Comparison of ENCODE assay signal across 3 cellular contexts in the genomic region with DNA sequence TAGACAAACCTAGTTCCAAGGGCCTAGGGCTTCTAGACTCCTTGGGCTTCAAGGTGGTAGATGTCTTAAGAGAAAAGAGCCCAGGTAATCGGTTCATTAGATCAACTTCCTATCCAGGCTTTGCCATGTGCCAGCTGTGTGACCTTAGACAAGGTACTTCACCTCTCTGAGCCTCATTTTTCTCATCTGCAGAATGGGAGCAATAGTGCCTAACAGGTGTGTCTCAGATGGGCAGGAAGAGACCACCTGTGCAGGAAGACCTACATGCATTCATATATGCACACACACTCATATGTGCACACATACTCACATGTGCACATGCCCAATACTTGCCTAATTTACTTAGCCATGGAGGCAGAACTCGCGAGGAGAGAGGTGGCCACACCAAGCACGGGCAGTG.
A peak's percentile ranks its signal among the peaks of the same experiment; 100 is the strongest.
TF ChIP-seq lines count a peak whose summit lies in the region.

No MANE protein-coding gene starts in this region.

TF ChIP-seq in HepG2, 621 proteins besides CTCF, POLR2A, EP300 and RAD21:
- TF ChIP-seq FOXP1 (IDR thresholded peaks at IDR 0.05) (no peak), FOXP1 (CRISPR knock-in tag; IDR thresholded peaks at IDR 0.05) (no peak), NR2F1 (CRISPR knock-in tag; IDR thresholded peaks at IDR 0.05) (no peak), ZSCAN20 (CRISPR knock-in tag; IDR thresholded peaks at IDR 0.05; ENCODE audit: borderline replicate concordance) (no peak), NKX3-1 (CRISPR knock-in tag; IDR thresholded peaks at IDR 0.05) (no peak), ISL2 (CRISPR knock-in tag; IDR thresholded peaks at IDR 0.05) (no peak), HDAC1 (CRISPR knock-in tag; IDR thresholded peaks at IDR 0.05) (no peak), ARNT2 (CRISPR knock-in tag; IDR thresholded peaks at IDR 0.05; ENCODE audit: low read depth) (no peak), ZNF629 (CRISPR knock-in tag; conservative IDR thresholded peaks at IDR 0.05) (peak; percentile 73), YY1 (IDR thresholded peaks at IDR 0.05; ENCODE audit: insufficient read depth, insufficient replicate concordance, low read depth, low read length) (no peak), ZNF768 (CRISPR knock-in tag; IDR thresholded peaks at IDR 0.05) (peak; percentile 62; the same call in 1 of the 2 replicates), BRD4 (CRISPR knock-in tag; IDR thresholded peaks at IDR 0.05) (no peak), ATF7-NPFF (CRISPR knock-in tag; IDR thresholded peaks at IDR 0.05; ENCODE audit: low read depth) (no peak), ZFP37 (CRISPR knock-in tag; IDR thresholded peaks at IDR 0.05; ENCODE audit: borderline replicate concordance) (no peak)
- TF ChIP-seq, protein P1, sequence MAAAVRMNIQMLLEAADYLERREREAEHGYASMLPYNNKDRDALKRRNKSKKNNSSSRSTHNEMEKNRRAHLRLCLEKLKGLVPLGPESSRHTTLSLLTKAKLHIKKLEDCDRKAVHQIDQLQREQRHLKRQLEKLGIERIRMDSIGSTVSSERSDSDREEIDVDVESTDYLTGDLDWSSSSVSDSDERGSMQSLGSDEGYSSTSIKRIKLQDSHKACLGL (CRISPR knock-in tag; IDR thresholded peaks at IDR 0.05): no peak
- TF ChIP-seq, protein P2, sequence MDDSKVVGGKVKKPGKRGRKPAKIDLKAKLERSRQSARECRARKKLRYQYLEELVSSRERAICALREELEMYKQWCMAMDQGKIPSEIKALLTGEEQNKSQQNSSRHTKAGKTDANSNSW (CRISPR knock-in tag; IDR thresholded peaks at IDR 0.05; ENCODE audit: borderline replicate concordance): no peak

TF ChIP-seq in GM12891, 5 proteins besides CTCF, POLR2A, EP300 and RAD21:
- no peak for TF ChIP-seq POU2F2 (IDR thresholded peaks at IDR 0.05; ENCODE audit: low read depth, low read length)
- TF ChIP-seq TAF1 (IDR thresholded peaks at IDR 0.05; ENCODE audit: low read depth, low read length): no peak
- TF ChIP-seq SPI1 (IDR thresholded peaks at IDR 0.05; ENCODE audit: low read depth, low read length): no peak
- TF ChIP-seq PAX5 (IDR thresholded peaks at IDR 0.05; ENCODE audit: insufficient read depth, low read length, severe bottlenecking): no peak
- no peak for TF ChIP-seq POLR2AphosphoS5 (IDR thresholded peaks at IDR 0.05; ENCODE audit: low read depth, low read length)

TF ChIP-seq in HEK293, 187 proteins besides CTCF, POLR2A, EP300 and RAD21:
- TF ChIP-seq ZNF24 (tag by site-specific recombination; IDR thresholded peaks at IDR 0.05) (no peak), ZNF768 (tag by site-specific recombination; IDR thresholded peaks at IDR 0.05) (0 out of 2 replicates have a peak, but pooled peaks have one; percentile 36)
